Comparison of ENCODE assay signal across 12 cellular contexts in genomic region chr15:57025264-57025939, GRCh38.
DNase-seq lines count a peak whose midpoint lies in the region; ATAC-seq and TF ChIP-seq lines count a peak whose summit lies in the region.
"Had no signal": no experiment of that assay in that cellular context is flagged by ENCODE, and none has a peak within 500 bp of the region (broad histone marks: within the 10 kb centered on the region; RNA-seq: fewer than 3 reads in every experiment).

No MANE protein-coding gene starts in this region.

- H3K9me3 Mint-ChIP-seq in HFFc6 = no peaks in the 10 kb centered on the region

- H3K4me3 Mint-ChIP-seq in HFFc6 = no peak overlapping the region
- H3K4me3 Mint-ChIP-seq: activated CD8-positive, alpha-beta T cell treated with anti-CD3 and anti-CD28 coated beads, Interleukin-2, amount 10 ng/mL, durations not matched to agents 7 days and 5 days; dendritic cell treated with granulocyte-macrophage colony-stimulating factor and Interleukin-4, amounts not matched to agents 40 ng/mL and 50 ng/mL, for 4 days had no signal

- H3K36me3 ChIP-seq in adipocyte (ENCODE audit: control insufficient read depth, insufficient read depth, low read length, severe bottlenecking) = no peaks in the 10 kb centered on the region
- H3K36me3 ChIP-seq in left lung = no peaks in the 10 kb centered on the region

- peak; percentile 14 for DNase-seq in AG09319 (ENCODE audit: extremely low read depth, low read depth)
- DNase-seq in HFFc6 = peak; percentile 17
- DNase-seq in adipocyte (ENCODE audit: low read depth) = peak; percentile 59
- DNase-seq in left lung = no peak
- DNase-seq in COLO829 (ENCODE audit: low spot score) = no peak
- no peak for DNase-seq in NCI-H1436 treated with DMSO at 0.1 percent for 48 hours (lab: John Stamatoyannopoulos, UW)
- DNase-seq in NCI-H1417 treated with DMSO at 0.1 percent for 48 hours (lab: John Stamatoyannopoulos, UW) = no peak
- no peak for DNase-seq in kidney tubule cell (ENCODE audit: low spot score)
- DNase-seq: activated CD8-positive, alpha-beta T cell treated with anti-CD3 and anti-CD28 coated beads, Interleukin-2, amount 10 ng/mL, durations not matched to agents 7 days and 5 days; activated naive CD4-positive, alpha-beta T cell treated with Interleukin-2 at 50 U/mL for 16 hours had no signal

- H3K9me3 ChIP-seq in adipocyte (ENCODE audit: control insufficient read depth, low read length) (no peaks in the 10 kb centered on the region), left lung (no peaks in the 10 kb centered on the region)

- intact Hi-C loops in left lung (cut with DNase I) = no loop called here

- no peaks in the 10 kb centered on the region for H3K27me3 Mint-ChIP-seq in HFFc6 (ENCODE audit: insufficient read depth)
- H3K27me3 Mint-ChIP-seq: dendritic cell treated with granulocyte-macrophage colony-stimulating factor and Interleukin-4, amounts not matched to agents 40 ng/mL and 50 ng/mL, for 4 days had no signal

- peak overlapping the region; percentile 46 for H3K27ac Mint-ChIP-seq in HFFc6
- H3K27ac Mint-ChIP-seq: activated CD8-positive, alpha-beta T cell treated with anti-CD3 and anti-CD28 coated beads, Interleukin-2, amount 10 ng/mL, durations not matched to agents 7 days and 5 days; dendritic cell treated with granulocyte-macrophage colony-stimulating factor and Interleukin-4, amounts not matched to agents 40 ng/mL and 50 ng/mL, for 4 days had no signal

- no peak overlapping the region for H3K4me3 ChIP-seq in adipocyte (ENCODE audit: low read length)
- no peak overlapping the region for H3K4me3 ChIP-seq in left lung

- no peak overlapping the region for H3K9ac ChIP-seq in adipocyte (ENCODE audit: low read length)

- no peak for TF ChIP-seq CTCF in AG09319 (IDR thresholded peaks at IDR 0.05; ENCODE audit: low read depth, low read length)
- TF ChIP-seq CTCF in HFFc6 (IDR thresholded peaks at IDR 0.05) = no peak
- no peak for TF ChIP-seq CTCF in left lung (IDR thresholded peaks at IDR 0.05)

- H3K27me3 ChIP-seq in adipocyte (replicated peaks; ENCODE audit: control insufficient read depth, insufficient read depth, low read length) (no peaks in the 10 kb centered on the region), left lung (no peaks in the 10 kb centered on the region)

- ATAC-seq in left lung = peak; percentile 24
- ATAC-seq: activated CD8-positive, alpha-beta T cell treated with anti-CD3 and anti-CD28 coated beads, Interleukin-2, amount 10 ng/mL, durations not matched to agents 7 days and 5 days; left lobe of liver had no signal

- H3K4me1 ChIP-seq in adipocyte (ENCODE audit: control insufficient read depth, insufficient read depth, low read length) = peaks cover 21% of the 10 kb centered on the region
- peaks cover 0 to 20% of the 10 kb centered on the region in 2 donors for H3K4me1 ChIP-seq in left lung

- peaks cover 16% of the 10 kb centered on the region; the same call in 1 of the 2 replicates for H3K36me3 Mint-ChIP-seq in HFFc6 (ENCODE audit: low read depth)

- H3K27ac ChIP-seq in left lung = no peak overlapping the region

- H3K4me1 Mint-ChIP-seq in HFFc6 (ENCODE audit: low read depth) = peaks cover 33% of the 10 kb centered on the region

Comparison
In these comparisons a context has a peak if more than half of its experiments do, and no peak if none do; other contexts are left out.
1. DNase-seq: peak in AG09319 (single experiment), HFFc6 (single experiment) and adipocyte (single experiment); none in left lung (0 of 2), COLO829 (single experiment), NCI-H1436 treated with DMSO at 0.1 percent for 48 hours (single experiment), NCI-H1417 treated with DMSO at 0.1 percent for 48 hours (single experiment) and kidney tubule cell (single experiment).